Comparison of ENCODE assay signal across 8 cellular contexts in genomic region chr12:97404549-97404948, GRCh38. TPM values are rescaled to one million over a fixed set of nuclear protein-coding genes. Genes with fewer than 3 reads are reported as not detected.
DNase-seq lines count a peak whose midpoint lies in the region; ATAC-seq, FAIRE-seq and TF ChIP-seq lines count a peak whose summit lies in the region.

No MANE protein-coding gene starts in this region.

- H3K79me1 ChIP-seq in IMR-90 (ENCODE audit: low read depth in 1 of 2, low read length in 2 of 2) = no peaks in the 10 kb centered on the region

- no peak overlapping the region for H3K27ac ChIP-seq in IMR-90 (ENCODE audit: insufficient read depth, low read length)
- H3K27ac ChIP-seq in endothelial cell of umbilical vein (ENCODE audit: insufficient read depth, low read depth, low read length) = no peak overlapping the region
- no peak overlapping the region for H3K27ac ChIP-seq in osteoblast (ENCODE audit: low read depth, low read length)

- no peak overlapping the region for H2BK15ac ChIP-seq in IMR-90 (ENCODE audit: low read depth, low read length)

- no CpG with 5 or more reads among the region's 2 CpGs for WGBS in IMR-90 (ENCODE audit: extremely low coverage in 2 of 2, insufficient read length in 1 of 2), 2 experiments

- no peak overlapping the region for H4K91ac ChIP-seq in IMR-90 (ENCODE audit: insufficient read depth, low read depth, low read length)

- H3K4ac ChIP-seq in IMR-90 (ENCODE audit: low read depth, low read length) = no peak overlapping the region

- no peak overlapping the region for H4K8ac ChIP-seq in IMR-90 (ENCODE audit: low read depth in 2 of 2, low read length in 2 of 2)

- no peaks in the 10 kb centered on the region for H3K9me1 ChIP-seq in IMR-90 (ENCODE audit: insufficient read depth, low read length)
- H3K9me1 ChIP-seq in endothelial cell of umbilical vein (replicated peaks; ENCODE audit: control insufficient read depth, extremely low read depth, insufficient read depth, low read length) = no peaks in the 10 kb centered on the region

- H3K23ac ChIP-seq in IMR-90 (ENCODE audit: low read depth, low read length) = no peak overlapping the region

- H3K9me3 ChIP-seq in IMR-90 (ENCODE audit: control insufficient read depth, insufficient read depth, low read length) = peaks cover 3% of the 10 kb centered on the region
- H3K9me3 ChIP-seq in endothelial cell of umbilical vein (replicated peaks; ENCODE audit: control insufficient read depth, insufficient read depth, low read length) = no peaks in the 10 kb centered on the region
- peaks cover 3% of the 10 kb centered on the region for H3K9me3 ChIP-seq in osteoblast (ENCODE audit: low read depth, low read length)

- peak; percentile 17 for DNase-seq in activated CD8-positive, alpha-beta T cell treated with anti-CD3 and anti-CD28 coated beads for 36 hours
- DNase-seq in activated CD8-positive, alpha-beta T cell treated with anti-CD3 and anti-CD28 coated beads, Interleukin-2, amount 10 ng/mL, durations not matched to agents 7 days and 5 days = no peak
- peak; percentile 6 for DNase-seq in IMR-90
- peak; percentile 44 for DNase-seq in NOMO-1 treated with dmso at 0.1 percent for 144 hours (lab: John Stamatoyannopoulos, UW; ENCODE audit: unreplicated experiment)
- DNase-seq in endothelial cell of umbilical vein (ENCODE audit: low read depth, low spot score) = peak; percentile 44
- no peak for DNase-seq in osteoblast (ENCODE audit: insufficient read length, low spot score, missing footprints)

- CTCF ChIA-PET in activated CD8-positive, alpha-beta T cell treated with anti-CD3 and anti-CD28 coated beads for 36 hours (lab: Charles Lee) = interaction anchor here (0.7 to 0.9 kb wide), 3 partner anchors 13 to 810 kb away, joined by 3 read pairs; no protein-coding TSS in a partner anchor
- CTCF ChIA-PET in activated CD8-positive, alpha-beta T cell treated with anti-CD3 and anti-CD28 coated beads, Interleukin-2, amount 10 ng/mL, durations not matched to agents 7 days and 5 days (lab: Charles Lee) = no interaction called here
- CTCF ChIA-PET in IMR-90 (lab: Yijun Ruan, JAX) = interaction anchor here (0.9 kb wide), 1 partner anchor 418 kb away, joined by 3 read pairs; no protein-coding TSS in a partner anchor
- CTCF ChIA-PET in endothelial cell of umbilical vein (lab: Charles Lee) = interaction anchor here (1.4 to 2.1 kb wide), 2 partner anchors 414 to 418 kb away, joined by 5 to 13 read pairs; no protein-coding TSS in a partner anchor

- H2BK5ac ChIP-seq in IMR-90 (ENCODE audit: low read depth, low read length, poor library complexity, severe bottlenecking) = no peak overlapping the region

- no peak for TF ChIP-seq POLR2A in IMR-90 (IDR thresholded peaks at IDR 0.05; ENCODE audit: low read depth, low read length)
- no peak for TF ChIP-seq POLR2A in endothelial cell of umbilical vein (IDR thresholded peaks at IDR 0.05; ENCODE audit: low read depth, low read length)

- FAIRE-seq in endothelial cell of umbilical vein (lab: Jason Lieb, UNC) = peak; percentile 70

- no peak overlapping the region for H2BK20ac ChIP-seq in IMR-90 (ENCODE audit: low read depth, low read length)

- H3K27me3 ChIP-seq in IMR-90 (ENCODE audit: control insufficient read depth, insufficient read depth, low read length) (no peaks in the 10 kb centered on the region), endothelial cell of umbilical vein (ENCODE audit: control insufficient read depth in 2 of 2, insufficient read depth in 2 of 2, low read length in 2 of 2) (no peaks in the 10 kb centered on the region), osteoblast (ENCODE audit: insufficient read depth, low read length) (no peaks in the 10 kb centered on the region)

- H2BK120ac ChIP-seq in IMR-90 (ENCODE audit: low read depth, low read length) = no peak overlapping the region

- no peak overlapping the region for H3K18ac ChIP-seq in IMR-90 (ENCODE audit: low read depth, low read length)

- no peak overlapping the region for H2AK5ac ChIP-seq in IMR-90 (ENCODE audit: low read depth, low read length)

- no peak overlapping the region for H3K4me2 ChIP-seq in IMR-90 (ENCODE audit: low read depth, low read length)
- no peak overlapping the region for H3K4me2 ChIP-seq in endothelial cell of umbilical vein (ENCODE audit: insufficient read depth, low read length)
- H3K4me2 ChIP-seq in osteoblast (ENCODE audit: insufficient read depth, low read length) = no peak overlapping the region

- no peaks in the 10 kb centered on the region for H3K4me1 Mint-ChIP-seq in activated CD8-positive, alpha-beta T cell treated with anti-CD3 and anti-CD28 coated beads for 36 hours (ENCODE audit: low read depth)
- no peaks in the 10 kb centered on the region for H3K4me1 Mint-ChIP-seq in activated CD8-positive, alpha-beta T cell treated with anti-CD3 and anti-CD28 coated beads, Interleukin-2, amount 10 ng/mL, durations not matched to agents 7 days and 5 days (ENCODE audit: low read depth)
- H3K4me1 Mint-ChIP-seq in nephron = no peaks in the 10 kb centered on the region

- POLR2A ChIA-PET in activated CD8-positive, alpha-beta T cell treated with anti-CD3 and anti-CD28 coated beads for 36 hours (lab: Charles Lee) = interaction anchor here (0.9 kb wide), 1 partner anchor 17 kb away, joined by 3 read pairs; no protein-coding TSS in a partner anchor
- POLR2A ChIA-PET in activated CD8-positive, alpha-beta T cell treated with anti-CD3 and anti-CD28 coated beads, Interleukin-2, amount 10 ng/mL, durations not matched to agents 7 days and 5 days (lab: Charles Lee) = no interaction called here
- POLR2A ChIA-PET in IMR-90 (lab: Charles Lee; ENCODE audit: unreplicated experiment) (no interaction called here), endothelial cell of umbilical vein (lab: Charles Lee) (no interaction called here)

- H3K14ac ChIP-seq in IMR-90 (replicated peaks; ENCODE audit: low read depth, low read length) = no peak overlapping the region

- peak; percentile 40; the same call in 1 of the 2 replicates for TF ChIP-seq RAD21 in IMR-90 (IDR thresholded peaks at IDR 0.05; ENCODE audit: low read length)

- H3K36me3 Mint-ChIP-seq in activated CD8-positive, alpha-beta T cell treated with anti-CD3 and anti-CD28 coated beads for 36 hours (ENCODE audit: low read depth) = no peaks in the 10 kb centered on the region
- no peaks in the 10 kb centered on the region for H3K36me3 Mint-ChIP-seq in activated CD8-positive, alpha-beta T cell treated with anti-CD3 and anti-CD28 coated beads, Interleukin-2, amount 10 ng/mL, durations not matched to agents 7 days and 5 days (ENCODE audit: low read depth)
- no peaks in the 10 kb centered on the region for H3K36me3 Mint-ChIP-seq in nephron (ENCODE audit: low read depth)

- BruUV-seq in IMR-90 (replicated peaks; lab: Mats Ljungman, UMichigan) (no TSS peak), endothelial cell of umbilical vein (replicated peaks; lab: Mats Ljungman, UMichigan) (no TSS peak)

- H3K56ac ChIP-seq in IMR-90 (ENCODE audit: extremely low read depth, insufficient read depth, low read length) = no peak overlapping the region

- H3K9me3 Mint-ChIP-seq in activated CD8-positive, alpha-beta T cell treated with anti-CD3 and anti-CD28 coated beads for 36 hours = no peaks in the 10 kb centered on the region
- H3K9me3 Mint-ChIP-seq in activated CD8-positive, alpha-beta T cell treated with anti-CD3 and anti-CD28 coated beads, Interleukin-2, amount 10 ng/mL, durations not matched to agents 7 days and 5 days (ENCODE audit: insufficient read depth) = no peaks in the 10 kb centered on the region
- no peaks in the 10 kb centered on the region for H3K9me3 Mint-ChIP-seq in nephron

- H3K27me3 Mint-ChIP-seq in activated CD8-positive, alpha-beta T cell treated with anti-CD3 and anti-CD28 coated beads for 36 hours = no peaks in the 10 kb centered on the region
- H3K27me3 Mint-ChIP-seq in activated CD8-positive, alpha-beta T cell treated with anti-CD3 and anti-CD28 coated beads, Interleukin-2, amount 10 ng/mL, durations not matched to agents 7 days and 5 days (ENCODE audit: low read depth) = no peaks in the 10 kb centered on the region
- no peaks in the 10 kb centered on the region for H3K27me3 Mint-ChIP-seq in nephron (ENCODE audit: low read depth)

- H4K5ac ChIP-seq in IMR-90 (ENCODE audit: low read depth, low read length) = no peak overlapping the region

- ATAC-seq in activated CD8-positive, alpha-beta T cell treated with anti-CD3 and anti-CD28 coated beads for 36 hours = no peak
- ATAC-seq in activated CD8-positive, alpha-beta T cell treated with anti-CD3 and anti-CD28 coated beads, Interleukin-2, amount 10 ng/mL, durations not matched to agents 7 days and 5 days = no peak
- ATAC-seq in GM21786 (IDR thresholded peaks at IDR 0.05; ENCODE audit: unreplicated experiment) (peak; percentile 88), IMR-90 (ENCODE audit: low read depth) (no peak)

- intact Hi-C loops in activated CD8-positive, alpha-beta T cell treated with anti-CD3 and anti-CD28 coated beads for 36 hours (cut with micrococcal nuclease) = no loop called here
- intact Hi-C loops in IMR-90 (cut with micrococcal nuclease) = loop anchor here (10.0 kb wide), 1 partner anchor 820 kb away; no protein-coding TSS in a partner anchor
- intact Hi-C loops in endothelial cell of umbilical vein (cut with micrococcal nuclease) = loop anchor here (1.0 to 10.0 kb wide), 3 partner anchors 417 to 990 kb away; no protein-coding TSS in a partner anchor

- H4K20me1 ChIP-seq in IMR-90 (ENCODE audit: insufficient read depth, low read length) = no peaks in the 10 kb centered on the region
- no peaks in the 10 kb centered on the region for H4K20me1 ChIP-seq in endothelial cell of umbilical vein (replicated peaks; ENCODE audit: control insufficient read depth, extremely low read depth, insufficient read depth, low read length)
- H4K20me1 ChIP-seq in osteoblast (ENCODE audit: insufficient read depth, low read length) = no peaks in the 10 kb centered on the region

- no peak overlapping the region for H3K27ac Mint-ChIP-seq in activated CD8-positive, alpha-beta T cell treated with anti-CD3 and anti-CD28 coated beads for 36 hours
- H3K27ac Mint-ChIP-seq in activated CD8-positive, alpha-beta T cell treated with anti-CD3 and anti-CD28 coated beads, Interleukin-2, amount 10 ng/mL, durations not matched to agents 7 days and 5 days = no peak overlapping the region
- H3K27ac Mint-ChIP-seq in nephron = no peak overlapping the region

- no peaks in the 10 kb centered on the region for H3K4me1 ChIP-seq in IMR-90 (ENCODE audit: control insufficient read depth, insufficient read depth, low read length)
- H3K4me1 ChIP-seq in endothelial cell of umbilical vein (ENCODE audit: control insufficient read depth, extremely low read depth, insufficient read depth, low read length) = no peaks in the 10 kb centered on the region
- no peaks in the 10 kb centered on the region for H3K4me1 ChIP-seq in osteoblast (ENCODE audit: insufficient read depth, low read length)

- H3K79me2 ChIP-seq in endothelial cell of umbilical vein (ENCODE audit: control insufficient read depth, insufficient read depth, low read length) = no peaks in the 10 kb centered on the region
- H3K79me2 ChIP-seq in osteoblast (ENCODE audit: insufficient read depth, low read length) = no peaks in the 10 kb centered on the region

- H3K36me3 ChIP-seq in IMR-90 (ENCODE audit: control insufficient read depth, insufficient read depth, low read length) (no peaks in the 10 kb centered on the region), endothelial cell of umbilical vein (ENCODE audit: control insufficient read depth in 2 of 2, extremely low read depth in 1 of 2, insufficient read depth in 2 of 2, low read length in 2 of 2) (no peaks in the 10 kb centered on the region), osteoblast (ENCODE audit: insufficient read depth, low read length) (no peaks in the 10 kb centered on the region)

- H3K4me3 ChIP-seq in IMR-90 (ENCODE audit: insufficient read depth, low read depth, low read length) = no peak overlapping the region
- H3K4me3 ChIP-seq in endothelial cell of umbilical vein (replicated peaks in 1 of 3; ENCODE audit: insufficient read depth in 1 of 3, low read depth in 1 of 3, low read length in 3 of 3) = no peak overlapping the region
- H3K4me3 ChIP-seq in osteoblast (ENCODE audit: insufficient read depth, low read length) = no peak overlapping the region

- no peak overlapping the region for H2AK9ac ChIP-seq in IMR-90 (replicated peaks; ENCODE audit: low read depth, low read length, poor library complexity)

- dilution Hi-C loops in IMR-90 (cut with HindIII; ENCODE audit: low sequenced_read_pairs, unreplicated experiment) (no loop called here), endothelial cell of umbilical vein (cut with MboI; ENCODE audit: extremely low pct_ligation_motif_present, low sequenced_read_pairs) (no loop called here)

- no peak overlapping the region for H2AFZ ChIP-seq in IMR-90 (replicated peaks; ENCODE audit: low read length, poor library complexity)
- H2AFZ ChIP-seq in endothelial cell of umbilical vein (ENCODE audit: low read depth, low read length) = no peak overlapping the region
- H2AFZ ChIP-seq in osteoblast (ENCODE audit: low read length) = no peak overlapping the region

- H3K4me3 Mint-ChIP-seq in activated CD8-positive, alpha-beta T cell treated with anti-CD3 and anti-CD28 coated beads for 36 hours = no peak overlapping the region
- no peak overlapping the region for H3K4me3 Mint-ChIP-seq in activated CD8-positive, alpha-beta T cell treated with anti-CD3 and anti-CD28 coated beads, Interleukin-2, amount 10 ng/mL, durations not matched to agents 7 days and 5 days
- no peak overlapping the region for H3K4me3 Mint-ChIP-seq in nephron

- in situ Hi-C loops in IMR-90 (cut with MboI; ENCODE audit: low sequenced_read_pairs) = no loop called here

- H3K9ac ChIP-seq in IMR-90 (ENCODE audit: low read depth, low read length) = no peak overlapping the region
- H3K9ac ChIP-seq in endothelial cell of umbilical vein (replicated peaks; ENCODE audit: extremely low read depth, insufficient read depth, low read length) = no peak overlapping the region

- peak; percentile 50 for TF ChIP-seq CTCF in activated CD8-positive, alpha-beta T cell treated with anti-CD3 and anti-CD28 coated beads for 36 hours (IDR thresholded peaks at IDR 0.05)
- TF ChIP-seq CTCF in IMR-90 (conservative IDR thresholded peaks at IDR 0.05; ENCODE audit: low read depth, low read length) (peak; percentile 42), endothelial cell of umbilical vein (IDR thresholded peaks at IDR 0.05; ENCODE audit: extremely low read depth in 1 of 2, insufficient read depth in 1 of 2, low read depth in 1 of 2, low read length in 2 of 2) (peak; percentile 58 to 65), nephron (IDR thresholded peaks at IDR 0.05; ENCODE audit: unreplicated experiment in 3 of 3) (peak; percentile 88 to 91 (median 90)), osteoblast (IDR thresholded peaks at IDR 0.05; ENCODE audit: extremely low read depth, low read depth, low read length) (no peak)

RNA-seq across cellular contexts. Expression of gene RMST, which starts 58.1 kb away (rescaled TPM):
- total RNA-seq in activated CD8-positive, alpha-beta T cell treated with anti-CD3 and anti-CD28 coated beads for 36 hours = not detected
- total RNA-seq in activated CD8-positive, alpha-beta T cell treated with anti-CD3 and anti-CD28 coated beads, Interleukin-2, amount 10 ng/mL, durations not matched to agents 7 days and 5 days = not detected
- total RNA-seq in IMR-90 (2012; rRNA removed) (not detected in 2 replicates), endothelial cell of umbilical vein (not detected in 2 replicates), osteoblast (not detected in 2 replicates)
- polyA plus RNA-seq in IMR-90 (2012; rRNA removed) (not detected in 2 replicates), endothelial cell of umbilical vein (not detected in 2 replicates)
- not detected in 2 replicates for polyA plus RNA-seq in IMR-90 (2012; cell fraction: cytosol; rRNA removed)
- polyA plus RNA-seq in IMR-90 (2012; cell fraction: nucleus; rRNA removed; ENCODE audit: low replicate concordance) = not detected in 2 replicates
- polyA plus RNA-seq in endothelial cell of umbilical vein (2011; cell fraction: cytosol; rRNA removed) = not detected in 2 replicates
- polyA plus RNA-seq in endothelial cell of umbilical vein (2011; cell fraction: nucleus; rRNA removed) = not detected in 2 replicates
- not detected in 2 replicates for polyA plus RNA-seq in endothelial cell of umbilical vein (2012)
- not detected in 2 replicates for polyA minus RNA-seq in endothelial cell of umbilical vein
- polyA minus RNA-seq in endothelial cell of umbilical vein (2011; cell fraction: cytosol; rRNA and poly(A)+ RNA removed) = not detected
- not detected in 2 replicates for polyA minus RNA-seq in endothelial cell of umbilical vein (2011; cell fraction: nucleus; rRNA and poly(A)+ RNA removed)

Comparison
In these comparisons a context has a peak if more than half of its experiments do, and no peak if none do; other contexts are left out.
1. DNase-seq: peak in activated CD8-positive, alpha-beta T cell treated with anti-CD3 and anti-CD28 coated beads for 36 hours (single experiment), IMR-90 (single experiment), NOMO-1 treated with dmso at 0.1 percent for 144 hours (single experiment) and endothelial cell of umbilical vein (single experiment); none in activated CD8-positive, alpha-beta T cell treated with anti-CD3 and anti-CD28 coated beads, Interleukin-2, amount 10 ng/mL, durations not matched to agents 7 days and 5 days (single experiment) and osteoblast (single experiment).